30 cellular contexts compared by ENCODE assay signal in the genomic region with DNA sequence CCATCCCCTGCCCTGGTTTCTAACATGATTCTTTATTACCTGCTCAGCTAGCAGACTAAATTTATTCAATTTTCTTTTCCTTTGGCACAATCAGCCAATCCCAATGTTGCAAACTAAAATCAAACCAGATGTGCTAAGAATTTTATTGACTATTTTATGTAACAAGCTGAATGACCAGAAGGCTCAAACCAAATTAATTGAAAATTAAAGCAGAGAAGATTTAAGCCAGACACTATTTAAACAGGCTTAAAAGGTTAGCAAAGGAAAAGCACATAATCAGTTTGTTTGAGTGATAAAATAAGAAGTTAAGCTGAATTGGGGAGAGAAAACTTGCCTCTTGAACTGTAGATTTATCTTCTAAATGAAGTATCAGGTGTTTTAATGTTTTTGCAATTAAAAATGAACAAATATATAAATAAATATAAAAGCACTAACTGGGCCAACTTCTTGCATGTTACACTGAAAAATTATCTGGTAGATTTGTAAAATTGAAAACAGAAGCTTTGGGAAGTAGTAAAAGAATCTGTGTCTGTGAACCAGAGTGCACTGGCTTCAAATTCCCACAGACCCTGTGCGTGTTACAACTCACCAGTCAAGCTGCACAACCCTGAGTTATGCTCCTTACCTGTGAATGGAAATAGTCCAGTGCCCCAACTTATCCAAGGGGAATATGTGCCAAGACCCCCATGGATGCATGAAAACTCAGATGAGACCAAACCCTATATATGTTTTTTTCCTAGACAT.
"Had no signal": no experiment of that assay in that cellular context is flagged by ENCODE, and none has a peak within 500 bp of the region (broad histone marks: within the 10 kb centered on the region; RNA-seq: fewer than 3 reads in every experiment).

No MANE protein-coding gene starts in this region.

- H3K4me1 ChIP-seq: adrenal gland, body of pancreas, breast epithelium had no signal

- FAIRE-seq: astrocyte, TTC549 had no signal

- H3K36me3 ChIP-seq: adrenal gland, brain microvascular endothelial cell, breast epithelium had no signal

- H3K9me3 ChIP-seq: adrenal gland, body of pancreas, breast epithelium had no signal

- ATAC-seq: activated CD8-positive, alpha-beta T cell treated with anti-CD3 and anti-CD28 coated beads for 36 hours; activated naive CD4-positive, alpha-beta T cell treated with anti-CD3 and anti-CD28 coated beads, Interleukin-2, amount 50 U/mL, for 72 hours; body of pancreas had no signal

- H3K27ac ChIP-seq: adrenal gland, body of pancreas, brain microvascular endothelial cell, breast epithelium, VCaP had no signal

- H3K27me3 ChIP-seq: adrenal gland, body of pancreas, brain microvascular endothelial cell, breast epithelium had no signal

- DNase-seq: activated B cell treated with CpG ODN at 0.5 μM for 24 hours; activated CD4-positive, alpha-beta memory T cell treated with anti-CD3 and anti-CD28 coated beads for 36 hours; activated CD4-positive, alpha-beta T cell treated with anti-CD3 and anti-CD28 coated beads for 4 hours; activated CD4-positive, alpha-beta T cell treated with anti-CD3 and anti-CD28 coated beads, Interleukin-2, amount 10 ng/mL, durations not matched to agents 24 days and 14 days; activated CD4-positive, alpha-beta T cell treated with anti-CD3 and anti-CD28 coated beads, Interleukin-2, amount 50 U/mL, for 1 hour; activated CD4-positive, alpha-beta T cell treated with anti-CD3 and anti-CD28 coated beads, Interleukin-2, amount 50 U/mL, for 4 hours; activated CD4-positive, CD25-positive, alpha-beta regulatory T cell treated with anti-CD3 and anti-CD28 coated beads, Interleukin-2, amount 50 U/mL, for 72 hours; activated CD8-positive, alpha-beta memory T cell treated with anti-CD3 and anti-CD28 coated beads, Interleukin-2, amount 50 U/mL, for 4 hours; activated CD8-positive, alpha-beta T cell treated with anti-CD3 and anti-CD28 coated beads for 36 hours; activated effector memory CD4-positive, alpha-beta T cell treated with Interleukin-2 at 50 U/mL for 16 hours; activated gamma-delta T cell; activated naive CD4-positive, alpha-beta T cell treated with anti-CD3 and anti-CD28 coated beads, Interleukin-2, amount 10 ng/mL, durations not matched to agents 7 days and 5 days; activated naive CD4-positive, alpha-beta T cell treated with Interleukin-2 at 50 U/mL for 16 hours; activated naive CD8-positive, alpha-beta T cell treated with anti-CD3 and anti-CD28 coated beads for 36 hours; activated T-cell treated with anti-CD3 and anti-CD28 coated beads, Interleukin-2, amount 50 U/mL, for 24 hours; activated T-cell treated with anti-CD3 and anti-CD28 coated beads, Interleukin-2, amount 50 U/mL, for 48 hours; adrenal gland; amniotic stem cell; aorta; body of pancreas; brain microvascular endothelial cell; central memory CD4-positive, alpha-beta T cell; T-helper 1 cell; T-helper 2 cell; T-helper 9 cell had no signal

- H3K4me3 ChIP-seq: adrenal gland, body of pancreas, breast epithelium had no signal
